23 cellular contexts compared by ENCODE assay signal in the genomic region with DNA sequence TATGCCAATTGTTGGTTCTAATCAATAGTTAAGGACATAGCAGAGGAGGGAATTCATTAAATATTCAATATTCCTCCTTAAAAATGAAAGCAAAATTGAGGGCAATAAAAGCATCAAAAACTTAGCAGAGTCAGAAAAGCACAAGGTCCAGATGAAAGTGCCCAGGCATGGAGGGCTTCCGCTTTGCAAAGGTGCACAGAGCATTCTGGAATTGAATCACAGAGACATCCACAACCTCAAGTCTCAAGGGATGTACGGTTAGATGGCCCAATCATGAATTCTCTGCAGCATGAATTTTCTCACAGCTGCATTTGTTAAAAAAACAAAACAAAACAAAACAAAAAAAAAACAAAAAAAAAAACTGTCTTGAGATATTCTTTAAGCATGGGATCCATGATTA.
A peak's percentile ranks its signal among the peaks of the same experiment; 100 is the strongest.
DNase-seq lines count a peak whose midpoint lies in the region; ATAC-seq, FAIRE-seq and TF ChIP-seq lines count a peak whose summit lies in the region.
"Had no signal": no experiment of that assay in that cellular context is flagged by ENCODE, and none has a peak within 500 bp of the region (broad histone marks: within the 10 kb centered on the region; RNA-seq: fewer than 3 reads in every experiment).

No MANE protein-coding gene starts in this region.

- no peak for TF ChIP-seq CTCF in GM23338 (conservative IDR thresholded peaks at IDR 0.05; ENCODE audit: low read depth in 2 of 2)

- no peak overlapping the region for H2AFZ ChIP-seq in GM23338

- no peaks in the 10 kb centered on the region for H3K36me3 Mint-ChIP-seq in GM23338 (ENCODE audit: low read depth)
- H3K36me3 Mint-ChIP-seq: CD14-positive monocyte; CD4-positive, alpha-beta memory T cell had no signal

- H3K27ac Mint-ChIP-seq in GM23338: no peak overlapping the region
- H3K27ac Mint-ChIP-seq: CD14-positive monocyte; CD4-positive, alpha-beta memory T cell; HFFc6 had no signal

- no peaks in the 10 kb centered on the region for H4K20me1 ChIP-seq in GM23338 (replicated peaks; ENCODE audit: insufficient read depth)

- peak; percentile 17 for DNase-seq in GM18507 (ENCODE audit: extremely low spot score, insufficient read length, low read depth)
- DNase-seq in foreskin melanocyte: no peak
- DNase-seq in GM23338 (ENCODE audit: low spot score): no peak
- no peak for DNase-seq in activated effector memory CD4-positive, alpha-beta T cell treated with Interleukin-2 at 50 U/mL for 16 hours
- DNase-seq: ACHN; BE2C; CD4-positive, alpha-beta memory T cell; DMS153; DMS79 treated with DMSO at 0.1 percent for 48 hours; GF-D8; GOT3; H7; HFFc6; IMR-90 had no signal

- H3K9me2 ChIP-seq in GM23338 (ENCODE audit: insufficient read depth): peaks cover 6% of the 10 kb centered on the region; the same call in 1 of the 2 replicates

- ATAC-seq in HG02798 (IDR thresholded peaks at IDR 0.05; ENCODE audit: poor library complexity, unreplicated experiment): peak; percentile 62
- peak; percentile 68 for ATAC-seq in HG03442 (IDR thresholded peaks at IDR 0.05; ENCODE audit: unreplicated experiment)
- no peak for ATAC-seq in GM23338
- ATAC-seq: HCT116, K562 had no signal

- H3K9me3 Mint-ChIP-seq in GM23338: no peaks in the 10 kb centered on the region
- H3K9me3 Mint-ChIP-seq: CD4-positive, alpha-beta memory T cell; HFFc6 had no signal

- H3K36me3 ChIP-seq in GM23338 (ENCODE audit: insufficient read depth): no peaks in the 10 kb centered on the region
- H3K36me3 ChIP-seq: BE2C had no signal

- peaks cover 3% of the 10 kb centered on the region for H3K27me3 Mint-ChIP-seq in GM23338 (ENCODE audit: insufficient read depth, low read depth, poor library complexity)
- H3K27me3 Mint-ChIP-seq: CD4-positive, alpha-beta memory T cell had no signal

- H3K4me3 Mint-ChIP-seq in GM23338: no peak overlapping the region
- H3K4me3 Mint-ChIP-seq: CD14-positive monocyte; CD4-positive, alpha-beta memory T cell; HFFc6 had no signal

- H3K4me2 ChIP-seq in GM23338: no peak overlapping the region

- H3K27ac ChIP-seq in GM23338 (ENCODE audit: low read depth): no peak overlapping the region

- FAIRE-seq in GM18507 (lab: Jason Lieb, UNC): peak; percentile 63
- FAIRE-seq: A204.1, GM12891, GM19239, HTR-8/SVneo, K562 had no signal

- no peaks in the 10 kb centered on the region for H3K79me2 ChIP-seq in GM23338 (replicated peaks; ENCODE audit: insufficient read depth)

- H3K27me3 ChIP-seq in GM23338 (ENCODE audit: insufficient read depth): no peaks in the 10 kb centered on the region
- H3K27me3 ChIP-seq: BE2C had no signal

- H3F3A ChIP-seq in GM23338 (replicated peaks; ENCODE audit: low read depth): no peaks in the 10 kb centered on the region

- H3K4me1 ChIP-seq in GM23338 (ENCODE audit: insufficient read depth): no peaks in the 10 kb centered on the region
- H3K4me1 ChIP-seq: BE2C had no signal

- no peaks in the 10 kb centered on the region for H3K4me1 Mint-ChIP-seq in GM23338
- H3K4me1 Mint-ChIP-seq: CD14-positive monocyte; CD4-positive, alpha-beta memory T cell had no signal

- H3K4me3 ChIP-seq in GM23338: no peak overlapping the region
- H3K4me3 ChIP-seq: K562 had no signal

TF ChIP-seq in GM23338, 12 proteins besides CTCF, POLR2A, EP300 and RAD21:
- TF ChIP-seq CREB1 (CRISPR knock-in tag; IDR thresholded peaks at IDR 0.05; ENCODE audit: low read depth) (no peak), ZNF114 (CRISPR knock-in tag; IDR thresholded peaks at IDR 0.05) (no peak), NANOG (IDR thresholded peaks at IDR 0.05; ENCODE audit: borderline replicate concordance) (no peak), EZH2 (IDR thresholded peaks at IDR 0.05; ENCODE audit: low read depth, unreplicated experiment) (no peak), STAT1 (IDR thresholded peaks at IDR 0.05; ENCODE audit: unreplicated experiment) (no peak), POLR2AphosphoS5 (IDR thresholded peaks at IDR 0.05; ENCODE audit: low read depth) (no peak), JUNB (IDR thresholded peaks at IDR 0.05; ENCODE audit: unreplicated experiment) (no peak), EZH2phosphoT487 (IDR thresholded peaks at IDR 0.05; ENCODE audit: unreplicated experiment) (no peak), ZNF331 (CRISPR knock-in tag; IDR thresholded peaks at IDR 0.05; ENCODE audit: low read depth) (no peak)
- TF ChIP-seq, protein P1, sequence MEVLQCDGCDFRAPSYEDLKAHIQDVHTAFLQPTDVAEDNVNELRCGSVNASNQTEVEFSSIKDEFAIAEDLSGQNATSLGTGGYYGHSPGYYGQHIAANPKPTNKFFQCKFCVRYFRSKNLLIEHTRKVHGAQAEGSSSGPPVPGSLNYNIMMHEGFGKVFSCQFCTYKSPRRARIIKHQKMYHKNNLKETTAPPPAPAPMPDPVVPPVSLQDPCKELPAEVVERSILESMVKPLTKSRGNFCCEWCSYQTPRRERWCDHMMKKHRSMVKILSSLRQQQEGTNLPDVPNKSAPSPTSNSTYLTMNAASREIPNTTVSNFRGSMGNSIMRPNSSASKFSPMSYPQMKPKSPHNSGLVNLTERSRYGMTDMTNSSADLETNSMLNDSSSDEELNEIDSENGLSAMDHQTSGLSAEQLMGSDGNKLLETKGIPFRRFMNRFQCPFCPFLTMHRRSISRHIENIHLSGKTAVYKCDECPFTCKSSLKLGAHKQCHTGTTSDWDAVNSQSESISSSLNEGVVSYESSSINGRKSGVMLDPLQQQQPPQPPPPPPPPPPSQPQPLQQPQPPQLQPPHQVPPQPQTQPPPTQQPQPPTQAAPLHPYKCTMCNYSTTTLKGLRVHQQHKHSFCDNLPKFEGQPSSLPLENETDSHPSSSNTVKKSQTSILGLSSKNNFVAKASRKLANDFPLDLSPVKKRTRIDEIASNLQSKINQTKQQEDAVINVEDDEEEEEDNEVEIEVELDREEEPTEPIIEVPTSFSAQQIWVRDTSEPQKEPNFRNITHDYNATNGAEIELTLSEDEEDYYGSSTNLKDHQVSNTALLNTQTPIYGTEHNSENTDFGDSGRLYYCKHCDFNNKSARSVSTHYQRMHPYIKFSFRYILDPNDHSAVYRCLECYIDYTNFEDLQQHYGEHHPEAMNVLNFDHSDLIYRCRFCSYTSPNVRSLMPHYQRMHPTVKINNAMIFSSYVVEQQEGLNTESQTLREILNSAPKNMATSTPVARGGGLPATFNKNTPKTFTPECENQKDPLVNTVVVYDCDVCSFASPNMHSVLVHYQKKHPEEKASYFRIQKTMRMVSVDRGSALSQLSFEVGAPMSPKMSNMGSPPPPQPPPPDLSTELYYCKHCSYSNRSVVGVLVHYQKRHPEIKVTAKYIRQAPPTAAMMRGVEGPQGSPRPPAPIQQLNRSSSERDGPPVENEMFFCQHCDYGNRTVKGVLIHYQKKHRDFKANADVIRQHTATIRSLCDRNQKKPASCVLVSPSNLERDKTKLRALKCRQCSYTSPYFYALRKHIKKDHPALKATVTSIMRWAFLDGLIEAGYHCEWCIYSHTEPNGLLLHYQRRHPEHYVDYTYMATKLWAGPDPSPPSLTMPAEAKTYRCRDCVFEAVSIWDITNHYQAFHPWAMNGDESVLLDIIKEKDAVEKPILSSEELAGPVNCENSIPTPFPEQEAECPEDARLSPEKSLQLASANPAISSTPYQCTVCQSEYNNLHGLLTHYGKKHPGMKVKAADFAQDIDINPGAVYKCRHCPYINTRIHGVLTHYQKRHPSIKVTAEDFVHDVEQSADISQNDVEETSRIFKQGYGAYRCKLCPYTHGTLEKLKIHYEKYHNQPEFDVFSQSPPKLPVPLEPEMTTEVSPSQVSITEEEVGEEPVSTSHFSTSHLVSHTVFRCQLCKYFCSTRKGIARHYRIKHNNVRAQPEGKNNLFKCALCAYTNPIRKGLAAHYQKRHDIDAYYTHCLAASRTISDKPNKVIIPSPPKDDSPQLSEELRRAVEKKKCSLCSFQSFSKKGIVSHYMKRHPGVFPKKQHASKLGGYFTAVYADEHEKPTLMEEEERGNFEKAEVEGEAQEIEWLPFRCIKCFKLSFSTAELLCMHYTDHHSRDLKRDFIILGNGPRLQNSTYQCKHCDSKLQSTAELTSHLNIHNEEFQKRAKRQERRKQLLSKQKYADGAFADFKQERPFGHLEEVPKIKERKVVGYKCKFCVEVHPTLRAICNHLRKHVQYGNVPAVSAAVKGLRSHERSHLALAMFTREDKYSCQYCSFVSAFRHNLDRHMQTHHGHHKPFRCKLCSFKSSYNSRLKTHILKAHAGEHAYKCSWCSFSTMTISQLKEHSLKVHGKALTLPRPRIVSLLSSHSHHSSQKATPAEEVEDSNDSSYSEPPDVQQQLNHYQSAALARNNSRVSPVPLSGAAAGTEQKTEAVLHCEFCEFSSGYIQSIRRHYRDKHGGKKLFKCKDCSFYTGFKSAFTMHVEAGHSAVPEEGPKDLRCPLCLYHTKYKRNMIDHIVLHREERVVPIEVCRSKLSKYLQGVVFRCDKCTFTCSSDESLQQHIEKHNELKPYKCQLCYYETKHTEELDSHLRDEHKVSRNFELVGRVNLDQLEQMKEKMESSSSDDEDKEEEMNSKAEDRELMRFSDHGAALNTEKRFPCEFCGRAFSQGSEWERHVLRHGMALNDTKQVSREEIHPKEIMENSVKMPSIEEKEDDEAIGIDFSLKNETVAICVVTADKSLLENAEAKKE (CRISPR knock-in tag; IDR thresholded peaks at IDR 0.05): no peak
- TF ChIP-seq, protein P2, sequence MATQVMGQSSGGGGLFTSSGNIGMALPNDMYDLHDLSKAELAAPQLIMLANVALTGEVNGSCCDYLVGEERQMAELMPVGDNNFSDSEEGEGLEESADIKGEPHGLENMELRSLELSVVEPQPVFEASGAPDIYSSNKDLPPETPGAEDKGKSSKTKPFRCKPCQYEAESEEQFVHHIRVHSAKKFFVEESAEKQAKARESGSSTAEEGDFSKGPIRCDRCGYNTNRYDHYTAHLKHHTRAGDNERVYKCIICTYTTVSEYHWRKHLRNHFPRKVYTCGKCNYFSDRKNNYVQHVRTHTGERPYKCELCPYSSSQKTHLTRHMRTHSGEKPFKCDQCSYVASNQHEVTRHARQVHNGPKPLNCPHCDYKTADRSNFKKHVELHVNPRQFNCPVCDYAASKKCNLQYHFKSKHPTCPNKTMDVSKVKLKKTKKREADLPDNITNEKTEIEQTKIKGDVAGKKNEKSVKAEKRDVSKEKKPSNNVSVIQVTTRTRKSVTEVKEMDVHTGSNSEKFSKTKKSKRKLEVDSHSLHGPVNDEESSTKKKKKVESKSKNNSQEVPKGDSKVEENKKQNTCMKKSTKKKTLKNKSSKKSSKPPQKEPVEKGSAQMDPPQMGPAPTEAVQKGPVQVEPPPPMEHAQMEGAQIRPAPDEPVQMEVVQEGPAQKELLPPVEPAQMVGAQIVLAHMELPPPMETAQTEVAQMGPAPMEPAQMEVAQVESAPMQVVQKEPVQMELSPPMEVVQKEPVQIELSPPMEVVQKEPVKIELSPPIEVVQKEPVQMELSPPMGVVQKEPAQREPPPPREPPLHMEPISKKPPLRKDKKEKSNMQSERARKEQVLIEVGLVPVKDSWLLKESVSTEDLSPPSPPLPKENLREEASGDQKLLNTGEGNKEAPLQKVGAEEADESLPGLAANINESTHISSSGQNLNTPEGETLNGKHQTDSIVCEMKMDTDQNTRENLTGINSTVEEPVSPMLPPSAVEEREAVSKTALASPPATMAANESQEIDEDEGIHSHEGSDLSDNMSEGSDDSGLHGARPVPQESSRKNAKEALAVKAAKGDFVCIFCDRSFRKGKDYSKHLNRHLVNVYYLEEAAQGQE (IDR thresholded peaks at IDR 0.05; ENCODE audit: unreplicated experiment): no peak
